Comparison of ENCODE assay signal across 19 cellular contexts in genomic region chr5:90549729-90550275, GRCh38. TPM values are rescaled to one million over a fixed set of nuclear protein-coding genes. Genes with fewer than 3 reads are reported as not detected.
"Had no signal": no experiment of that assay in that cellular context is flagged by ENCODE, and none has a peak within 500 bp of the region (broad histone marks: within the 10 kb centered on the region; RNA-seq: fewer than 3 reads in every experiment).

No MANE protein-coding gene starts in this region.

- H3K36me3 Mint-ChIP-seq: activated CD4-positive, alpha-beta memory T cell treated with anti-CD3 and anti-CD28 coated beads for 36 hours; type B pancreatic cell had no signal

- H3K9me3 Mint-ChIP-seq: activated CD4-positive, alpha-beta memory T cell treated with anti-CD3 and anti-CD28 coated beads for 36 hours; activated naive CD8-positive, alpha-beta T cell treated with anti-CD3 and anti-CD28 coated beads, Interleukin-2, amount 50 U/mL, for 24 hours; activated T-cell treated with anti-CD3 and anti-CD28 coated beads, Interleukin-2, amount 50 U/mL, for 72 hours; nephron; type B pancreatic cell had no signal

- H3K27ac Mint-ChIP-seq: activated CD4-positive, alpha-beta memory T cell treated with anti-CD3 and anti-CD28 coated beads for 36 hours; activated naive CD8-positive, alpha-beta T cell treated with anti-CD3 and anti-CD28 coated beads, Interleukin-2, amount 50 U/mL, for 24 hours; activated T-cell treated with anti-CD3 and anti-CD28 coated beads, Interleukin-2, amount 50 U/mL, for 72 hours; endodermal cell; nephron; type B pancreatic cell had no signal

- H3K4me1 Mint-ChIP-seq: activated naive CD8-positive, alpha-beta T cell treated with anti-CD3 and anti-CD28 coated beads, Interleukin-2, amount 50 U/mL, for 24 hours had no signal

- H3K4me3 Mint-ChIP-seq: activated CD4-positive, alpha-beta memory T cell treated with anti-CD3 and anti-CD28 coated beads for 36 hours; activated naive CD8-positive, alpha-beta T cell treated with anti-CD3 and anti-CD28 coated beads, Interleukin-2, amount 50 U/mL, for 24 hours; activated T-cell treated with anti-CD3 and anti-CD28 coated beads, Interleukin-2, amount 50 U/mL, for 72 hours; endodermal cell; nephron; type B pancreatic cell had no signal

- DNase-seq: activated CD4-positive, alpha-beta memory T cell treated with anti-CD3 and anti-CD28 coated beads for 36 hours; activated CD4-positive, alpha-beta T cell treated with anti-CD3 and anti-CD28 coated beads for 48 hours; activated gamma-delta T cell; activated naive CD4-positive, alpha-beta T cell treated with anti-CD3 and anti-CD28 coated beads, Interleukin-2, amount 50 U/mL, for 16 hours; activated naive CD8-positive, alpha-beta T cell treated with anti-CD3 and anti-CD28 coated beads, Interleukin-2, amount 50 U/mL, for 24 hours; activated T-cell treated with anti-CD3 and anti-CD28 coated beads, Interleukin-2, amount 50 U/mL, for 72 hours; cortex of kidney; endodermal cell; esophagus squamous epithelium; gastrocnemius medialis; head of caudate nucleus; hypothalamus; left ventricle myocardium inferior; midbrain; ovary; stimulated activated CD4-positive, alpha-beta T cell treated with anti-CD3 and anti-CD28 coated beads, Interleukin-2, amount 100 ng/mL, for 48 hours; stimulated activated naive CD4-positive, alpha-beta T cell had no signal

RNA-seq across cellular contexts. Expression of gene ADGRV1, which starts 8.8 kb away (rescaled TPM):
- total RNA-seq: left ventricle myocardium inferior had no signal
